ENCODE assay signal across 8 cellular contexts in the genomic region with DNA sequence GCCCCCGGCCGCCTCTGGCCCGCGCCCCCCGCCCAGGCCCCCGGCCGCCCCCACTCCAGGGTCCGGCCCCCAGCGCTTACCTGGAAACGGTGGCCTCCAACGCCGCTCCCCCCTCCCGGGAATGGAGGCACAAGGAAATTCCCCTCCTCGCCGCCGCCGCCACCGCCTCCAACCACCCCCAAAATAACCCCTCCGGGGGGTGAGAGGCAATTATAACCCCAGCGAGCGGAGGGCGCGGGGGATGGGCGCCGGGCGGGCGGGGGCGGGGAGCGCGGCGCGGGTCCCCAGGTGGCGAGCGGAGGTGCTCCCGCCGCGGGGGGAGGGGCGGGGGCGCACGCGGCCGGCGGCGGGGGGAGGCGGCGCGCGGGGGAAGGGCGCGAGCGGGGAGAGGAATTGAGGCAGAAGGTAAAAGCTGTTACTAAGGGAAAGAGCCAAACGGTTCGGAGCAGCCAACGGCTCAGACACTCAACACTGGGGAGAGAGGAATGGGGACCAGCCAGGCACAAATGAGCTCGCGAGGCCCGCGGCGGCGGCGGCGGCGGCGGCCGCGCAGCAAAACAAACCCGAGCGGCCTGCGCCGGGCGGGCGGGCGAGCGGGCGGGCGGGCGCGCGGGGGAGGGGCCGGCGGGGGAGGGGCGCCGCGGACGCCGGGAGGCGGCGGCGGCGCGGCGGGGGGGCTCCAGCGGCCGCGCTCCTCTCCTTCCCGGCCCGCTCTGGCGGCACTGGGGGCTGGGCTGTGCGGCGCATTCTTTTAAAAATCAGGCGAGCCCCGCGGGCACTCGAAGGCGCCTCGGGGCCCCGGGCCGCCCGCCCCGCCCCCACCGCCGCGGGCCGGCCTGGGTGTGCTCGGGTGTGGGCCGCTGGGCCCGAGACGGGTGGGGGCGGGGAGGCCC. TPM values are rescaled to one million over a fixed set of nuclear protein-coding genes. Genes with fewer than 3 reads are reported as not detected.
DNase-seq lines count a peak whose midpoint lies in the region; ATAC-seq and TF ChIP-seq lines count a peak whose summit lies in the region.

A gene (minus strand): TSS at position 442 of the 893 bp plus-strand sequence. CDS start 132,505 bp downstream, outside the sequence.

- H3K27ac Mint-ChIP-seq in activated naive CD4-positive, alpha-beta T cell treated with anti-CD3 and anti-CD28 coated beads, Interleukin-2, amount 50 U/mL, for 72 hours: peak within 1 kb of the TSS; percentile 98 to 99

- no peaks in the 10 kb centered on the region for H3K9me3 Mint-ChIP-seq in activated naive CD4-positive, alpha-beta T cell treated with anti-CD3 and anti-CD28 coated beads, Interleukin-2, amount 50 U/mL, for 72 hours

- H3K9me3 ChIP-seq in suprapubic skin: no peaks in the 10 kb centered on the region

- WGBS in suprapubic skin: 0% methylated on average over 6 of the region's 119 CpGs

- TF ChIP-seq POLR2A in suprapubic skin (IDR thresholded peaks at IDR 0.05): no peak

- peaks cover 30 to 40% of the 10 kb centered on the region in 2 donors for H3K36me3 Mint-ChIP-seq in activated naive CD4-positive, alpha-beta T cell treated with anti-CD3 and anti-CD28 coated beads, Interleukin-2, amount 50 U/mL, for 72 hours

- H3K4me1 ChIP-seq in suprapubic skin: peaks cover 43% of the 10 kb centered on the region

- peak within 1 kb of the TSS; percentile 99 for H3K27ac ChIP-seq in suprapubic skin

- DNase-seq in GM04504 (ENCODE audit: low read depth) (peak; percentile 72), NCI-H1092 (lab: John Stamatoyannopoulos, UW) (peak; percentile 95), SKM-1 (lab: John Stamatoyannopoulos, UW; ENCODE audit: unreplicated experiment) (peak; percentile 92), glomerular endothelial cell (ENCODE audit: extremely low read depth, low read depth, low spot score) (peak; percentile 51), occipital lobe (lab: John Stamatoyannopoulos, UW) (peak; percentile 85), suprapubic skin (ENCODE audit: low spot score in 2 of 2) (peak; percentile 94)
- DNase-seq in activated naive CD4-positive, alpha-beta T cell treated with anti-CD3 and anti-CD28 coated beads, Interleukin-2, amount 50 U/mL, for 72 hours (ENCODE audit: low spot score in 2 of 2): peak; percentile 78 to 83

- no peaks in the 10 kb centered on the region for H3K27me3 ChIP-seq in suprapubic skin

- TF ChIP-seq EP300 in suprapubic skin (IDR thresholded peaks at IDR 0.05): no peak

- H3K36me3 ChIP-seq in suprapubic skin: no peaks in the 10 kb centered on the region

- peak; percentile 50 for ATAC-seq in HG02571 (IDR thresholded peaks at IDR 0.05; ENCODE audit: unreplicated experiment)
- ATAC-seq in activated naive CD4-positive, alpha-beta T cell treated with anti-CD3 and anti-CD28 coated beads, Interleukin-2, amount 50 U/mL, for 72 hours: peak; percentile 57 to 62

- no peak for TF ChIP-seq CTCF in suprapubic skin (IDR thresholded peaks at IDR 0.05)

- peak within 1 kb of the TSS; percentile 95 for H3K4me3 ChIP-seq in suprapubic skin

RNA-seq across cellular contexts. Expression of the gene that starts here (rescaled TPM):
- 100 to 1,000 TPM; 130 to 184 TPM for total RNA-seq in activated naive CD4-positive, alpha-beta T cell treated with anti-CD3 and anti-CD28 coated beads, Interleukin-2, amount 50 U/mL, for 72 hours
- total RNA-seq in glomerular endothelial cell (58.0 and 64.9 TPM in 2 replicates), occipital lobe (358 TPM), suprapubic skin (10 to 100 TPM; 56.0 to 90.8 (median 75.6) TPM)

Comparison
In these comparisons a context has a peak if more than half of its experiments do, and no peak if none do; other contexts are left out.
1. Peak in every context shown above with its lines: DNase-seq, ATAC-seq, H3K4me3 ChIP-seq and H3K27ac ChIP-seq.